Comparison of ENCODE assay signal across 17 cellular contexts in the genomic region with DNA sequence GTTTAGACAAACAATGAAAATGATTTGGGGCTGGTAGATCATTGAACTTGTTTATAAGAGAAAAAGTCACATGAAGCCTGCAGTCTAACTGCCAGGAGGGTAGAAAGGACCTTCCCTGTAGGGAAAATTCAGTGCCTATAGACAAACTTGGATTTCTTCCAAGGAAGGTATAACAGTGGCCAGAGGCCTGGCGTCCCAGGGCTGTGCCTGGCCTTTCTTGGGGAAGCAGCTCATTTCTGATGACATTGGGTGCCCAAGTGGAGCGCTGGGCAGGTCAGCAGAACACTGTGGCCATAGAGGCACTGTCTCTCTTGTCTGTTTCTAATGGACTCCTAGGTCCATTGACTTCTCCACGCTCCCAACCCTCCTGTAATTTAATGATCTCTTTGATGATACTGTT. TPM values are rescaled to one million over a fixed set of nuclear protein-coding genes. Genes with fewer than 3 reads are reported as not detected.
"Had no signal": no experiment of that assay in that cellular context is flagged by ENCODE, and none has a peak within 500 bp of the region (broad histone marks: within the 10 kb centered on the region; RNA-seq: fewer than 3 reads in every experiment).

No MANE protein-coding gene starts in this region.

- H3K4me3 Mint-ChIP-seq: activated CD4-positive, alpha-beta memory T cell treated with anti-CD3 and anti-CD28 coated beads for 36 hours; activated naive CD8-positive, alpha-beta T cell treated with anti-CD3 and anti-CD28 coated beads, Interleukin-2, amount 50 U/mL, for 24 hours; activated T-cell treated with anti-CD3 and anti-CD28 coated beads, Interleukin-2, amount 50 U/mL, for 72 hours; naive thymus-derived CD4-positive, alpha-beta T cell had no signal

- H3K36me3 ChIP-seq: colonic mucosa, gastrocnemius medialis, prostate gland, SJSA1, thoracic aorta had no signal

- H3K4me3 ChIP-seq: colonic mucosa, gastrocnemius medialis, prostate gland, SJSA1, thoracic aorta had no signal

- DNase-seq: activated CD4-positive, alpha-beta memory T cell treated with anti-CD3 and anti-CD28 coated beads for 36 hours; activated naive CD4-positive, alpha-beta T cell treated with Interleukin-2 at 50 U/mL for 16 hours; activated naive CD8-positive, alpha-beta T cell treated with anti-CD3 and anti-CD28 coated beads, Interleukin-2, amount 50 U/mL, for 24 hours; activated T-cell treated with anti-CD3 and anti-CD28 coated beads, Interleukin-2, amount 50 U/mL, for 72 hours; colonic mucosa; effector CD8-positive, alpha-beta T cell; gastrocnemius medialis; kidney glomerular epithelial cell; naive thymus-derived CD4-positive, alpha-beta T cell; stimulated activated CD4-positive, alpha-beta T cell treated with anti-CD3 and anti-CD28 coated beads, Interleukin-4, amount 100 ng/mL, for 1 hour; stimulated activated naive CD8-positive, alpha-beta T cell treated with anti-CD3 and anti-CD28 coated beads, Interleukin-15, Interleukin-2, amounts not matched to agents 100 U/mL and 50 U/mL, for 24 hours; T-helper 9 cell had no signal

- H3K36me3 Mint-ChIP-seq: activated CD4-positive, alpha-beta memory T cell treated with anti-CD3 and anti-CD28 coated beads for 36 hours; naive thymus-derived CD4-positive, alpha-beta T cell had no signal

- H3K4me1 ChIP-seq: colonic mucosa, prostate gland, SJSA1 had no signal

- H3K9me3 Mint-ChIP-seq: activated CD4-positive, alpha-beta memory T cell treated with anti-CD3 and anti-CD28 coated beads for 36 hours; activated naive CD8-positive, alpha-beta T cell treated with anti-CD3 and anti-CD28 coated beads, Interleukin-2, amount 50 U/mL, for 24 hours; activated T-cell treated with anti-CD3 and anti-CD28 coated beads, Interleukin-2, amount 50 U/mL, for 72 hours had no signal

- H3K27ac Mint-ChIP-seq: activated CD4-positive, alpha-beta memory T cell treated with anti-CD3 and anti-CD28 coated beads for 36 hours; activated naive CD8-positive, alpha-beta T cell treated with anti-CD3 and anti-CD28 coated beads, Interleukin-2, amount 50 U/mL, for 24 hours; activated T-cell treated with anti-CD3 and anti-CD28 coated beads, Interleukin-2, amount 50 U/mL, for 72 hours had no signal

- H3K27ac ChIP-seq: colonic mucosa, gastrocnemius medialis, prostate gland, SJSA1, thoracic aorta had no signal

- H3K9me3 ChIP-seq: colonic mucosa, gastrocnemius medialis, prostate gland, SJSA1, thoracic aorta had no signal

- H3K27me3 ChIP-seq: colonic mucosa, SJSA1 had no signal

- ATAC-seq: activated naive CD8-positive, alpha-beta T cell treated with anti-CD3 and anti-CD28 coated beads, Interleukin-2, amount 50 U/mL, for 24 hours; activated T-cell treated with anti-CD3 and anti-CD28 coated beads, Interleukin-2, amount 50 U/mL, for 72 hours; gastrocnemius medialis; naive thymus-derived CD4-positive, alpha-beta T cell; stimulated activated naive CD8-positive, alpha-beta T cell treated with anti-CD3 and anti-CD28 coated beads, Interleukin-15, Interleukin-2, amounts not matched to agents 100 U/mL and 50 U/mL, for 24 hours had no signal

- H3K4me1 Mint-ChIP-seq: naive thymus-derived CD4-positive, alpha-beta T cell had no signal

RNA-seq across cellular contexts. Expression of a gene that starts 6.6 kb away (rescaled TPM):
- polyA plus RNA-seq: naive thymus-derived CD4-positive, alpha-beta T cell had no signal

RNA-seq across cellular contexts. Expression of a gene that starts 46.1 kb away (rescaled TPM):
- total RNA-seq: cardiac septum, gastrocnemius medialis, SJSA1 had no signal

RNA-seq across cellular contexts. Expression of a gene that starts 58.5 kb away (rescaled TPM):
- total RNA-seq: activated CD4-positive, alpha-beta memory T cell treated with anti-CD3 and anti-CD28 coated beads for 36 hours; astrocyte; SJSA1; thoracic aorta had no signal
